11 cellular contexts compared by ENCODE assay signal in the genomic region with DNA sequence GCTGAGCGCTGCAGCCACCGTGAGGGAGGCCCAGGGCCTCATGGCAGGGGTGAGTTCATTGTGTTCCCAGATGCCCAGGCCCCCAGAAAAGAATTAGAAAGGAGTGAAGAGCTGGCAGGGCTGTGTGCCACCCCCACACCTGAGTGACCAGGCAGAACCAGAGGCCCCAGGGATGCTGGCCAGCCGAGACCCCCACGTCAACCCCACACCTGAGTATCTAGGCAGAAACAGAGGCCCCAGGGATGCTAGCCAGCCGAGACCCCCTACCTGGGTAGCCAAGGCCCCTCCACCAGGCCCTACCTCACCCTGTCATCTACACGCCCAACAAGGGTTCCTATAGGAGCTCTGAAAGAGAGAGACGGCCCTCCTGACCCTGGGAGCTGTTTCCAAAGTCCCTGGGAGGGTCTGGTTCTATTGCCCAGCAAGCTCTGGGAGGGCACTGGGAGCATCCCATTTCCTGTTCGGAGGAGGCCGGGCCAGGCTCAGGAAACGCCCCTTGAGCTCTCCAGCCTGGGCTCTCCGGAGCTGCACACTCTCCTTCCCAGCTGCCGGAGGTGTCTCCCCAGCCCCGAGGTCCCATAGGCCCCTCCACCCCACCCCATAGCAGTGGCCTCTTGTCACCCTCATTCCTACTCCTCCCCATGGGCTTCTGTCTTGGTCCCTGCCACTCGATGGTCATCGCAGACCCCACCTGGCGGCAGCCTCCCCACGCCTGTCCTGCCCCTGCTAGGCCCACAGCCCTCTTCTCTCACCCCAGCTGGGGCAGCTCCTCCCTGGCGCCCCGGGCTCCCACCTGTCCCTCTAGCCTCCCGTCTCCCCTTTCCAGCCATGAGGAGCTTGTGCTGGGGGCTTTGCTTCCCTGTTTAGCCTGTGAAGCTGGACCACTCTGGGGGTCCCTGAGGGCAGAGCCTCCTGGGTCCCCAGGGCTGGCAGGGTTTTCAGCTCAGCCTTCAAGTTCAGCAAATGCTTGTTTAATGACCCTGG. TPM values are rescaled to one million over a fixed set of nuclear protein-coding genes. Genes with fewer than 3 reads are reported as not detected.
DNase-seq lines count a peak whose midpoint lies in the region; ATAC-seq and TF ChIP-seq lines count a peak whose summit lies in the region.
"Had no signal": no experiment of that assay in that cellular context is flagged by ENCODE, and none has a peak within 500 bp of the region (broad histone marks: within the 10 kb centered on the region; RNA-seq: fewer than 3 reads in every experiment).

No MANE protein-coding gene starts in this region.

- peak overlapping the region in 1 of 2 experiments; percentile 23 for H3K4me3 ChIP-seq in mesenchymal stem cell (ENCODE audit: insufficient read depth in 1 of 2, low read depth in 1 of 2, low read length in 2 of 2)
- no peak overlapping the region for H3K4me3 ChIP-seq in tibial nerve
- H3K4me3 ChIP-seq: GM12878 had no signal

- peak; percentile 20 for DNase-seq in activated naive CD4-positive, alpha-beta T cell treated with anti-CD3 and anti-CD28 coated beads, Interleukin-2, amount 10 ng/mL, durations not matched to agents 7 days and 5 days
- DNase-seq in activated naive CD4-positive, alpha-beta T cell treated with anti-CD3 and anti-CD28 coated beads, Interleukin-2, amount 50 U/mL, for 16 hours = no peak
- DNase-seq in amniotic epithelial cell (ENCODE audit: low read depth) = peak; percentile 14
- no peak for DNase-seq in mesenchymal stem cell
- DNase-seq in tibial nerve (ENCODE audit: low spot score in 2 of 2) = no peak
- DNase-seq in GDM1 (lab: John Stamatoyannopoulos, UW) = no peak
- DNase-seq in pons (ENCODE audit: low spot score) = no peak

- peak overlapping the region; percentile 28 for H3K4me3 Mint-ChIP-seq in activated naive CD4-positive, alpha-beta T cell treated with anti-CD3 and anti-CD28 coated beads, Interleukin-2, amount 10 ng/mL, durations not matched to agents 7 days and 5 days

- H3K4ac ChIP-seq in mesenchymal stem cell (ENCODE audit: low read depth in 1 of 2, low read length in 2 of 2) = peak overlapping the region; percentile 33 to 77

- WGBS in mesenchymal stem cell = 70% methylated on average over 20 of the region's 20 CpGs
- WGBS in tibial nerve, 2 donors = 69 to 73% methylated on average over 12 to 13 of the region's 20 CpGs

- peaks cover 56% of the 10 kb centered on the region for H3K4me1 Mint-ChIP-seq in activated naive CD4-positive, alpha-beta T cell treated with anti-CD3 and anti-CD28 coated beads, Interleukin-2, amount 10 ng/mL, durations not matched to agents 7 days and 5 days

- peak overlapping the region; percentile 67 for H3K9ac ChIP-seq in mesenchymal stem cell (ENCODE audit: low read length)

- CTCF ChIA-PET in activated naive CD4-positive, alpha-beta T cell treated with anti-CD3 and anti-CD28 coated beads, Interleukin-2, amount 10 ng/mL, durations not matched to agents 7 days and 5 days (lab: Charles Lee) = interaction anchor here (0.6 to 7.0 kb wide), 22 partner anchors 9 to 228 kb away, joined by 3 to 279 read pairs (median 6); partner anchors contain the start of gene TSSC4

- no peak for ATAC-seq in GM19395 (IDR thresholded peaks at IDR 0.05; ENCODE audit: unreplicated experiment)

- H3K4me2 ChIP-seq in mesenchymal stem cell (ENCODE audit: low read length, poor library complexity, severe bottlenecking) = no peak overlapping the region

- H3K18ac ChIP-seq in mesenchymal stem cell (ENCODE audit: low read depth in 1 of 2, low read length in 2 of 2) = peak overlapping the region; percentile 57 to 74

- no peaks in the 10 kb centered on the region for H3K9me3 Mint-ChIP-seq in activated naive CD4-positive, alpha-beta T cell treated with anti-CD3 and anti-CD28 coated beads, Interleukin-2, amount 10 ng/mL, durations not matched to agents 7 days and 5 days

- peak overlapping the region; percentile 10 for H2AFZ ChIP-seq in mesenchymal stem cell (ENCODE audit: low read depth, low read length)

- H3K79me1 ChIP-seq in mesenchymal stem cell (replicated peaks; ENCODE audit: low read length, poor library complexity, severe bottlenecking) = no peaks in the 10 kb centered on the region

- peak overlapping the region; percentile 82 for H4K8ac ChIP-seq in mesenchymal stem cell (ENCODE audit: low read length)

- H2BK15ac ChIP-seq in mesenchymal stem cell (ENCODE audit: low read depth, poor library complexity, severe bottlenecking) = peak overlapping the region; percentile 86

- peak overlapping the region; percentile 47 to 66 for H2BK12ac ChIP-seq in mesenchymal stem cell (ENCODE audit: low read length in 2 of 2)

- H4K91ac ChIP-seq in mesenchymal stem cell (ENCODE audit: low read length) = peak overlapping the region; percentile 80

- no peak overlapping the region for H3K14ac ChIP-seq in mesenchymal stem cell (ENCODE audit: low read length in 2 of 2)

- H3K9me3 ChIP-seq in mesenchymal stem cell (ENCODE audit: control insufficient read depth, low read length) (no peaks in the 10 kb centered on the region), tibial nerve (no peaks in the 10 kb centered on the region)

- H3K4me1 ChIP-seq in mesenchymal stem cell (ENCODE audit: control insufficient read depth, insufficient read depth, low read depth, low read length) = peaks cover 30% of the 10 kb centered on the region
- H3K4me1 ChIP-seq in tibial nerve = peaks cover 0 to 68% (median 48%) of the 10 kb centered on the region in 4 donors

- TF ChIP-seq CTCF in tibial nerve (IDR thresholded peaks at IDR 0.05) = no peak

- H2BK5ac ChIP-seq in mesenchymal stem cell (ENCODE audit: low read depth, low read length, poor library complexity, severe bottlenecking) = no peak overlapping the region

- H2BK120ac ChIP-seq in mesenchymal stem cell (ENCODE audit: low read depth, low read length) = peak overlapping the region; percentile 77

- no peak overlapping the region for H3K23ac ChIP-seq in mesenchymal stem cell (ENCODE audit: low read length in 2 of 2)

- no peak overlapping the region for H3K27ac ChIP-seq in mesenchymal stem cell (ENCODE audit: low read length, poor library complexity, severe bottlenecking)
- peak overlapping the region; percentile 30 to 93 (median 80) for H3K27ac ChIP-seq in tibial nerve

- H3K27me3 ChIP-seq in mesenchymal stem cell (ENCODE audit: control insufficient read depth in 1 of 2, insufficient read depth in 1 of 2, low read length in 2 of 2) (no peaks in the 10 kb centered on the region), tibial nerve (no peaks in the 10 kb centered on the region)

- no peak overlapping the region for H2AK5ac ChIP-seq in mesenchymal stem cell (ENCODE audit: low read length, severe bottlenecking)

- no peak for TF ChIP-seq EP300 in tibial nerve (IDR thresholded peaks at IDR 0.05)

- TF ChIP-seq POLR2A in tibial nerve (IDR thresholded peaks at IDR 0.05) = no peak

- peaks cover 20% of the 10 kb centered on the region for H3K36me3 Mint-ChIP-seq in activated naive CD4-positive, alpha-beta T cell treated with anti-CD3 and anti-CD28 coated beads, Interleukin-2, amount 10 ng/mL, durations not matched to agents 7 days and 5 days

- H3K27ac Mint-ChIP-seq in activated naive CD4-positive, alpha-beta T cell treated with anti-CD3 and anti-CD28 coated beads, Interleukin-2, amount 10 ng/mL, durations not matched to agents 7 days and 5 days = peak overlapping the region; percentile 80

- no peaks in the 10 kb centered on the region for H3K27me3 Mint-ChIP-seq in activated naive CD4-positive, alpha-beta T cell treated with anti-CD3 and anti-CD28 coated beads, Interleukin-2, amount 10 ng/mL, durations not matched to agents 7 days and 5 days

- no peaks in the 10 kb centered on the region for H3K36me3 ChIP-seq in mesenchymal stem cell (ENCODE audit: control insufficient read depth in 1 of 2, insufficient read depth in 2 of 2, low read depth in 1 of 2, low read length in 2 of 2)
- no peaks in the 10 kb centered on the region for H3K36me3 ChIP-seq in tibial nerve

RNA-seq across cellular contexts. Expression of gene TSPAN32, which starts 2.6 kb away (rescaled TPM):
- polyA plus RNA-seq in mesenchymal stem cell (2013, experiment 1 of 2) = 0.15 TPM
- 0.08 TPM for polyA plus RNA-seq in mesenchymal stem cell (2013, experiment 2 of 2)
- total RNA-seq in tibial nerve = 1 to 10 TPM; 1.8 to 9.0 (median 5.8) TPM
- total RNA-seq: GM12878 had no signal

RNA-seq across cellular contexts. Expression of gene C11orf21, which starts 2.7 kb away (rescaled TPM):
- not detected for polyA plus RNA-seq in mesenchymal stem cell (2013, experiment 1 of 2)
- polyA plus RNA-seq in mesenchymal stem cell (2013, experiment 2 of 2) = not detected
- 1 to 10 TPM in 2 of 4 donors, under 1 TPM in 2; 0.39 to 2.4 (median 1.1) TPM for total RNA-seq in tibial nerve
- polyA plus RNA-seq: BJ had no signal

RNA-seq across cellular contexts. Expression of gene ASCL2, which starts 34.1 kb away (rescaled TPM):
- not detected for polyA plus RNA-seq in mesenchymal stem cell (2013, experiment 1 of 2)
- not detected for polyA plus RNA-seq in mesenchymal stem cell (2013, experiment 2 of 2)
- total RNA-seq in tibial nerve = 1 to 10 TPM in 3 of 4 donors, under 1 TPM in 1; 0.66 to 4.1 (median 3.0) TPM
- total RNA-seq: GM12878; T-helper 1 cell treated with Interleukin-12 subunit alpha and Interleukin-12 subunit beta and Interleukin-4 antibody, amounts not matched to agents 30 ng/mL and 1 ng/mL, for 36 hours had no signal
- polyA plus RNA-seq: BJ, GM12878 had no signal

Comparison
In these comparisons a context has a peak if more than half of its experiments do, and no peak if none do; other contexts are left out.
1. DNase-seq: peak in activated naive CD4-positive, alpha-beta T cell treated with anti-CD3 and anti-CD28 coated beads, Interleukin-2, amount 10 ng/mL, durations not matched to agents 7 days and 5 days (single experiment) and amniotic epithelial cell (single experiment); none in activated naive CD4-positive, alpha-beta T cell treated with anti-CD3 and anti-CD28 coated beads, Interleukin-2, amount 50 U/mL, for 16 hours (single experiment), mesenchymal stem cell (single experiment), tibial nerve (0 of 2), GDM1 (single experiment) and pons (single experiment).